ENCODE assay signal across 22 cellular contexts in genomic region chr4:6596948-6597347, GRCh38.
"Had no signal": no experiment of that assay in that cellular context is flagged by ENCODE, and none has a peak within 500 bp of the region (broad histone marks: within the 10 kb centered on the region; RNA-seq: fewer than 3 reads in every experiment).

No MANE protein-coding gene starts in this region.

- H3K9me3 ChIP-seq: MG63, Peyer's patch, SJCRH30 had no signal

- ATAC-seq: PC-3, Right ventricle myocardium inferior, SK-N-SH treated with all-trans-retinoic acid at 6 μM for 48 hours had no signal

- H3K4me3 ChIP-seq: MG63, Peyer's patch, SJCRH30 had no signal

- DNase-seq: Karpas-422, KG1, MG63, NCI-H1092, NCI-H1105 treated with DMSO at 0.1 percent for 48 hours, NCI-H1417 treated with DMSO at 0.1 percent for 48 hours, NCI-H146, NCI-H1694 treated with DMSO at 0.1 percent for 48 hours, NCI-H1930, NCI-H2081, NCI-H2107, NCI-H2227 treated with DMSO at 0.1 percent for 48 hours, NCI-H510A, NCI-H524 treated with DMSO at 0.1 percent for 48 hours, NCI-H69, NCI-H774, PC-3, Peyer's patch, SHP77 treated with DMSO at 0.1 percent for 48 hours, SJCRH30 had no signal

- H3K36me3 ChIP-seq: MG63, SJCRH30 had no signal

- H3K4me1 ChIP-seq: Peyer's patch, SJCRH30 had no signal

- H3K27me3 ChIP-seq: MG63, Peyer's patch, SJCRH30 had no signal

- H3K27ac ChIP-seq: Peyer's patch, SJCRH30 had no signal
